1 cellular context compared by ENCODE assay signal in genomic region chr14:94400454-94400853, GRCh38.
TF ChIP-seq lines count a peak whose summit lies in the region.

No MANE protein-coding gene starts in this region.

TF ChIP-seq in HepG2, 621 proteins besides CTCF, POLR2A, EP300 and RAD21 (continued from another document and continues in another):
- TF ChIP-seq, protein P1, sequence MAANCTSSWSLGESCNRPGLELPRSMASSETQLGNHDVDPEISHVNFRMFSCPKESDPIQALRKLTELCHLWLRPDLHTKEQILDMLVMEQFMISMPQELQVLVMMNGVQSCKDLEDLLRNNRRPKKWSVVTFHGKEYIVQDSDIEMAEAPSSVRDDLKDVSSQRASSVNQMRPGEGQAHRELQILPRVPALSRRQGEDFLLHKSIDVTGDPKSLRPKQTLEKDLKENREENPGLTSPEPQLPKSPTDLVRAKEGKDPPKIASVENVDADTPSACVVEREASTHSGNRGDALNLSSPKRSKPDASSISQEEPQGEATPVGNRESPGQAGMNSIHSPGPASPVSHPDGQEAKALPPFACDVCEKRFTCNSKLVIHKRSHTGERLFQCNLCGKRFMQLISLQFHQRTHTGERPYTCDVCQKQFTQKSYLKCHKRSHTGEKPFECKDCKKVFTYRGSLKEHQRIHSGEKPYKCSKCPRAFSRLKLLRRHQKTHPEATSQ (CRISPR knock-in tag; IDR thresholded peaks at IDR 0.05; ENCODE audit: borderline replicate concordance), result no peak
- no peak for TF ChIP-seq ZNF782 (CRISPR knock-in tag; IDR thresholded peaks at IDR 0.05; ENCODE audit: borderline replicate concordance)
- TF ChIP-seq, protein P2, sequence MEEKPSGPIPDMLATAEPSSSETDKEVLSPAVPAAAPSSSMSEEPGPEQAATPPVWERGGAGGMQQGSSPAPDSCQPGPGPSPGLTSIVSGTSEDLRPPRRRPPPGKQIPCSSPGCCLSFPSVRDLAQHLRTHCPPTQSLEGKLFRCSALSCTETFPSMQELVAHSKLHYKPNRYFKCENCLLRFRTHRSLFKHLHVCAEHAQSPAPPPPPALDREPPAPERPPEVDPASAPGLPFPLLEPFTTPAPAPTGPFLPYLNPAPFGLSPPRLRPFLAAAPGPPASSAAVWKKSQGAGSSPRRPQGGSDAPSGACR (CRISPR knock-in tag; IDR thresholded peaks at IDR 0.05), result no peak
- no peak for TF ChIP-seq ZBTB1 (CRISPR knock-in tag; IDR thresholded peaks at IDR 0.05; ENCODE audit: borderline replicate concordance)
- TF ChIP-seq REST (IDR thresholded peaks at IDR 0.05; ENCODE audit: borderline replicate concordance in 1 of 2, low read depth in 1 of 2, low read length in 2 of 2), result no peak
- TF ChIP-seq CHD4 (IDR thresholded peaks at IDR 0.05; ENCODE audit: borderline replicate concordance, low read length), result no peak
- TF ChIP-seq SETDB1 (CRISPR knock-in tag; IDR thresholded peaks at IDR 0.05; ENCODE audit: borderline replicate concordance), result no peak
- no peak for TF ChIP-seq TBP (CRISPR knock-in tag; IDR thresholded peaks at IDR 0.05)
- no peak for TF ChIP-seq ZNF234 (CRISPR knock-in tag; conservative IDR thresholded peaks at IDR 0.05)
- TF ChIP-seq ZEB1 (IDR thresholded peaks at IDR 0.05; ENCODE audit: insufficient replicate concordance, low read depth), result no peak
- no peak for TF ChIP-seq ZFP82 (CRISPR knock-in tag; IDR thresholded peaks at IDR 0.05; ENCODE audit: borderline replicate concordance)
- no peak for TF ChIP-seq POLR2AphosphoS2 (IDR thresholded peaks at IDR 0.05; ENCODE audit: low read depth, low read length)
- TF ChIP-seq ZBTB21 (CRISPR knock-in tag; IDR thresholded peaks at IDR 0.05), result no peak
- TF ChIP-seq SKIL (CRISPR knock-in tag; IDR thresholded peaks at IDR 0.05; ENCODE audit: borderline replicate concordance), result no peak
- 0 out of 2 replicates have a peak, but pooled peaks have one; percentile 53 for TF ChIP-seq SOX13 (IDR thresholded peaks at IDR 0.05)
- peak in 1 of 2 experiments; percentile 97; a peak in 2 of 4 replicates for TF ChIP-seq SOX13 (CRISPR knock-in tag; conservative IDR thresholded peaks at IDR 0.05 in 1 of 2, IDR thresholded peaks at IDR 0.05 in 1 of 2)
- TF ChIP-seq ZNF333 (CRISPR knock-in tag; IDR thresholded peaks at IDR 0.05; ENCODE audit: borderline replicate concordance), result no peak
- TF ChIP-seq NR2F6 (IDR thresholded peaks at IDR 0.05), result no peak
- TF ChIP-seq NR2F6 (CRISPR knock-in tag; IDR thresholded peaks at IDR 0.05), result no peak
- no peak for TF ChIP-seq KLF9 (CRISPR knock-in tag; IDR thresholded peaks at IDR 0.05; ENCODE audit: low read depth)
- TF ChIP-seq SRF (IDR thresholded peaks at IDR 0.05; ENCODE audit: low read depth, low read length), result no peak
- TF ChIP-seq ZBTB20 (CRISPR knock-in tag; IDR thresholded peaks at IDR 0.05; ENCODE audit: borderline replicate concordance, low read depth), result peak; percentile 96
- no peak for TF ChIP-seq ZBTB3 (CRISPR knock-in tag; IDR thresholded peaks at IDR 0.05; ENCODE audit: borderline replicate concordance, low read depth)
- TF ChIP-seq, protein P3, sequence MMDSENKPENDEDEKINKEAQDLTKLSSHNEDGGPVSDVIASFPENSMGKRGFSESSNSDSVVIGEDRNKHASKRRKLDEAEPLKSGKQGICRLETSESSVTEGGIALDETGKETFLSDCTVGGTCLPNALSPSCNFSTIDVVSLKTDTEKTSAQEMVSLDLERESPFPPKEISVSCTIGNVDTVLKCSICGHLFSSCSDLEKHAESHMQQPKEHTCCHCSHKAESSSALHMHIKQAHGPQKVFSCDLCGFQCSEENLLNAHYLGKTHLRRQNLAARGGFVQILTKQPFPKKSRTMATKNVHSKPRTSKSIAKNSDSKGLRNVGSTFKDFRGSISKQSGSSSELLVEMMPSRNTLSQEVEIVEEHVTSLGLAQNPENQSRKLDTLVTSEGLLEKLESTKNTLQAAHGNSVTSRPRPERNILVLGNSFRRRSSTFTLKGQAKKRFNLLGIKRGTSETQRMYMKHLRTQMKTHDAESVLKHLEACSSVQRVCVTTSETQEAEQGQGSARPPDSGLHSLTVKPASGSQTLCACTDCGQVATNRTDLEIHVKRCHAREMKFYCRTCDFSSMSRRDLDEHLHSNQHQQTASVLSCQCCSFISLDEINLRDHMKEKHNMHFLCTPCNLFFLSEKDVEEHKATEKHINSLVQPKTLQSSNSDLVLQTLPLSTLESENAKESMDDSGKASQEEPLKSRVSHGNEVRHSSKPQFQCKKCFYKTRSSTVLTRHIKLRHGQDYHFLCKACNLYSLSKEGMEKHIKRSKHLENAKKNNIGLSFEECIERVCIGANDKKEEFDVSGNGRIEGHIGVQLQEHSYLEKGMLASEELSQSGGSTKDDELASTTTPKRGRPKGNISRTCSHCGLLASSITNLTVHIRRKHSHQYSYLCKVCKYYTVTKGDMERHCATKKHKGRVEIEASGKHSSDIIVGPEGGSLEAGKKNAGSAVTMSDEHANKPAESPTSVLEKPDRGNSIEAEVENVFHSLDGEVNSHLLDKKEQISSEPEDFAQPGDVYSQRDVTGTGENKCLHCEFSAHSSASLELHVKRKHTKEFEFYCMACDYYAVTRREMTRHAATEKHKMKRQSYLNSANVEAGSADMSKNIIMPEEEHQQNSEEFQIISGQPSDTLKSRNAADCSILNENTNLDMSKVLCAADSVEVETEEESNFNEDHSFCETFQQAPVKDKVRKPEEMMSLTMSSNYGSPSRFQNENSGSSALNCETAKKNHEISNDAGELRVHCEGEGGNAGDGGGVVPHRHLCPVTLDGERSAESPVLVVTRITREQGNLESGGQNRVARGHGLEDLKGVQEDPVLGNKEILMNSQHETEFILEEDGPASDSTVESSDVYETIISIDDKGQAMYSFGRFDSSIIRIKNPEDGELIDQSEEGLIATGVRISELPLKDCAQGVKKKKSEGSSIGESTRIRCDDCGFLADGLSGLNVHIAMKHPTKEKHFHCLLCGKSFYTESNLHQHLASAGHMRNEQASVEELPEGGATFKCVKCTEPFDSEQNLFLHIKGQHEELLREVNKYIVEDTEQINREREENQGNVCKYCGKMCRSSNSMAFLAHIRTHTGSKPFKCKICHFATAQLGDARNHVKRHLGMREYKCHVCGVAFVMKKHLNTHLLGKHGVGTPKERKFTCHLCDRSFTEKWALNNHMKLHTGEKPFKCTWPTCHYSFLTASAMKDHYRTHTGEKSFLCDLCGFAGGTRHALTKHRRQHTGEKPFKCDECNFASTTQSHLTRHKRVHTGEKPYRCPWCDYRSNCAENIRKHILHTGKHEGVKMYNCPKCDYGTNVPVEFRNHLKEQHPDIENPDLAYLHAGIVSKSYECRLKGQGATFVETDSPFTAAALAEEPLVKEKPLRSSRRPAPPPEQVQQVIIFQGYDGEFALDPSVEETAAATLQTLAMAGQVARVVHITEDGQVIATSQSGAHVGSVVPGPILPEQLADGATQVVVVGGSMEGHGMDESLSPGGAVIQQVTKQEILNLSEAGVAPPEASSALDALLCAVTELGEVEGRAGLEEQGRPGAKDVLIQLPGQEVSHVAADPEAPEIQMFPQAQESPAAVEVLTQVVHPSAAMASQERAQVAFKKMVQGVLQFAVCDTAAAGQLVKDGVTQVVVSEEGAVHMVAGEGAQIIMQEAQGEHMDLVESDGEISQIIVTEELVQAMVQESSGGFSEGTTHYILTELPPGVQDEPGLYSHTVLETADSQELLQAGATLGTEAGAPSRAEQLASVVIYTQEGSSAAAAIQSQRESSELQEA (CRISPR knock-in tag; IDR thresholded peaks at IDR 0.05; ENCODE audit: not compliant biosample characterization), result no peak
- TF ChIP-seq MAF1 (CRISPR knock-in tag; IDR thresholded peaks at IDR 0.05; ENCODE audit: borderline replicate concordance), result no peak
- TF ChIP-seq E2F2 (CRISPR knock-in tag; IDR thresholded peaks at IDR 0.05; ENCODE audit: borderline replicate concordance), result no peak
- TF ChIP-seq AGO1 (IDR thresholded peaks at IDR 0.05; ENCODE audit: low read depth, low read length, poor library complexity, severe bottlenecking), result no peak
- peak; percentile 74; the same call in 1 of the 2 replicates for TF ChIP-seq ZNF644 (CRISPR knock-in tag; IDR thresholded peaks at IDR 0.05; ENCODE audit: low read depth)
- TF ChIP-seq DMAP1 (CRISPR knock-in tag; IDR thresholded peaks at IDR 0.05), result no peak
- no peak for TF ChIP-seq KLF15 (CRISPR knock-in tag; IDR thresholded peaks at IDR 0.05; ENCODE audit: borderline replicate concordance)
- TF ChIP-seq ELF3 (CRISPR knock-in tag; IDR thresholded peaks at IDR 0.05), result peak; percentile 48; the same call in 1 of the 2 replicates
- TF ChIP-seq ZFX (CRISPR knock-in tag; IDR thresholded peaks at IDR 0.05; ENCODE audit: low read depth), result peak; percentile 74
- TF ChIP-seq, protein P4, sequence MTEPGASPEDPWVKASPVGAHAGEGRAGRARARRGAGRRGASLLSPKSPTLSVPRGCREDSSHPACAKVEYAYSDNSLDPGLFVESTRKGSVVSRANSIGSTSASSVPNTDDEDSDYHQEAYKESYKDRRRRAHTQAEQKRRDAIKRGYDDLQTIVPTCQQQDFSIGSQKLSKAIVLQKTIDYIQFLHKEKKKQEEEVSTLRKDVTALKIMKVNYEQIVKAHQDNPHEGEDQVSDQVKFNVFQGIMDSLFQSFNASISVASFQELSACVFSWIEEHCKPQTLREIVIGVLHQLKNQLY (CRISPR knock-in tag; IDR thresholded peaks at IDR 0.05), result no peak
- TF ChIP-seq ZNF253 (CRISPR knock-in tag; IDR thresholded peaks at IDR 0.05; ENCODE audit: borderline replicate concordance), result no peak
- TF ChIP-seq FOXP1 (IDR thresholded peaks at IDR 0.05), result no peak
- peak; percentile 33; the same call in 1 of the 2 replicates for TF ChIP-seq FOXP1 (CRISPR knock-in tag; IDR thresholded peaks at IDR 0.05)
- no peak for TF ChIP-seq ZZZ3 (CRISPR knock-in tag; IDR thresholded peaks at IDR 0.05; ENCODE audit: borderline replicate concordance)
